18 cellular contexts compared by ENCODE assay signal in the genomic region with DNA sequence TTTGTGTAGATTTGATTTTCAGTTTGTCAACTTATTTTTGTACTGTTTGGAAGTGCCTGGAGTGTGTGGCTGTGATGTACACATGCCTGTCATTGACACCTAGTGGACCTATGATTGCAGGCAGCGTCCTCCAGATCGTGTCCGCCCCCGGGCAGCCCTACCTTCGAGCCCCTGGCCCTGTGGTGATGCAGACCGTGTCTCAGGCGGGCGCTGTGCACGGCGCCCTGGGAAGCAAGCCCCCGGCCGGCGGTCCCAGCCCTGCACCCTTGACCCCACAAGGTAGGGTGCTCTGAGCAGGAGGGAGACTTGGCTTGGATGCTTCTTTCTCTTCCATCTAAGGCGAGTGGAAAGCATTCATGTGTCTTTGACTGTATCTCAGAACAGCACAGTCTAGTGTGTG.
DNase-seq lines count a peak whose midpoint lies in the region; ATAC-seq and TF ChIP-seq lines count a peak whose summit lies in the region.
"Had no signal": no experiment of that assay in that cellular context is flagged by ENCODE, and none has a peak within 500 bp of the region (broad histone marks: within the 10 kb centered on the region; RNA-seq: fewer than 3 reads in every experiment).

No MANE protein-coding gene starts in this region.

- H3K18ac ChIP-seq in neuronal stem cell (ENCODE audit: low read length): no peak overlapping the region

- H3K14ac ChIP-seq in neuronal stem cell (ENCODE audit: low read length): no peak overlapping the region

- peaks cover 2% of the 10 kb centered on the region for H3K79me1 ChIP-seq in neuronal stem cell (ENCODE audit: low read depth, low read length)

- H3K23ac ChIP-seq in neuronal stem cell (ENCODE audit: low read depth, low read length, poor library complexity): peak overlapping the region; percentile 67

- no peak overlapping the region for H4K91ac ChIP-seq in neuronal stem cell (ENCODE audit: low read depth, low read length, poor library complexity)

- DNase-seq in HL-60 (ENCODE audit: low read depth in 1 of 2, low spot score in 1 of 2) (no peak), neuronal stem cell (ENCODE audit: low spot score) (no peak), upper lobe of right lung (peak; percentile 34), tibial artery (no peak), superior temporal gyrus (ENCODE audit: extremely low spot score) (no peak), NOMO-1 (lab: John Stamatoyannopoulos, UW; ENCODE audit: unreplicated experiment in 2 of 2) (no peak)
- DNase-seq: 8988T; ACHN; BE2C; Caco-2; Calu3; CD4-positive, alpha-beta T cell; CD8-positive, alpha-beta T cell; DMS79 treated with DMSO at 0.1 percent for 48 hours; GF-D8 had no signal

- peaks cover 0 to 72% (median 13%) of the 10 kb centered on the region in 11 experiments; a peak in 10 of 22 replicates for H4K20me1 ChIP-seq in BLaER1 treated with 17β-estradiol and CSF1 and Interleukin-3, amounts not matched to agents 10 nM and 100 nM

- TF ChIP-seq CTCF in HL-60 (IDR thresholded peaks at IDR 0.05; ENCODE audit: insufficient read depth, low read length) (no peak), upper lobe of right lung (IDR thresholded peaks at IDR 0.05) (no peak), tibial artery (IDR thresholded peaks at IDR 0.05) (no peak)

- no peak overlapping the region for H3K4me3 ChIP-seq in BLaER1 treated with 17β-estradiol and CSF1 and Interleukin-3, amounts not matched to agents 10 nM and 100 nM
- H3K4me3 ChIP-seq in HL-60 (replicated peaks; ENCODE audit: insufficient read depth, low read length): no peak overlapping the region
- no peak overlapping the region for H3K4me3 ChIP-seq in neuronal stem cell (ENCODE audit: low read length in 2 of 2)
- no peak overlapping the region for H3K4me3 ChIP-seq in upper lobe of right lung
- H3K4me3 ChIP-seq in tibial artery: no peak overlapping the region
- H3K4me3 ChIP-seq: BLaER1 had no signal

- H4K8ac ChIP-seq in neuronal stem cell (ENCODE audit: low read depth, low read length): no peak overlapping the region

- no peak overlapping the region for H2BK15ac ChIP-seq in neuronal stem cell (ENCODE audit: low read length)

- H3K4me1 ChIP-seq in BLaER1 treated with 17β-estradiol and CSF1 and Interleukin-3, amounts not matched to agents 10 nM and 100 nM: peaks cover 0 to 38% (median 9%) of the 10 kb centered on the region in 10 experiments; a peak in 10 of 20 replicates
- no peaks in the 10 kb centered on the region for H3K4me1 ChIP-seq in neuronal stem cell (ENCODE audit: control insufficient read depth in 2 of 2, insufficient read depth in 1 of 2, low read depth in 1 of 2, low read length in 2 of 2)
- no peaks in the 10 kb centered on the region for H3K4me1 ChIP-seq in upper lobe of right lung
- H3K4me1 ChIP-seq in tibial artery: no peaks in the 10 kb centered on the region
- H3K4me1 ChIP-seq: BE2C, Caco-2 had no signal

- H2BK5ac ChIP-seq in neuronal stem cell (ENCODE audit: low read length): no peak overlapping the region

- H3K36me3 ChIP-seq in BLaER1 treated with 17β-estradiol and CSF1 and Interleukin-3, amounts not matched to agents 10 nM and 100 nM: peaks cover 93 to 100% (median 99%) of the 10 kb centered on the region in 11 experiments
- H3K36me3 ChIP-seq in neuronal stem cell (replicated peaks in 1 of 2; ENCODE audit: control insufficient read depth in 2 of 2, insufficient read depth in 2 of 2, low read length in 2 of 2) (peaks cover 60 to 100% of the 10 kb centered on the region in 2 donors), upper lobe of right lung (peaks cover 99% of the 10 kb centered on the region), tibial artery (peaks cover 85 to 95% (median 88%) of the 10 kb centered on the region in 3 donors)

- no CpG with 5 or more reads among the region's 14 CpGs for WGBS in neuronal stem cell (ENCODE audit: extremely low coverage in 2 of 2, insufficient read length in 2 of 2, insufficient replicate concordance in 1 of 2), 2 donors

- intact Hi-C loops in upper lobe of right lung (cut with DNase I): no loop called here
- intact Hi-C loops in tibial artery (cut with DNase I; ENCODE audit: low total_unique reads): no loop called here

- H3K27ac ChIP-seq in BLaER1 treated with 17β-estradiol and CSF1 and Interleukin-3, amounts not matched to agents 10 nM and 100 nM: peak overlapping the region in 9 of 11 experiments; percentile 5 to 69 (median 54); a peak in 13 of 22 replicates
- peak overlapping the region; percentile 80 for H3K27ac ChIP-seq in HL-60 (replicated peaks)
- no peak overlapping the region for H3K27ac ChIP-seq in neuronal stem cell (replicated peaks; ENCODE audit: low read length)
- no peak overlapping the region for H3K27ac ChIP-seq in upper lobe of right lung
- H3K27ac ChIP-seq in tibial artery: no peak overlapping the region
- H3K27ac ChIP-seq: C4-2B had no signal

- no peak overlapping the region for H2AFZ ChIP-seq in neuronal stem cell (ENCODE audit: low read length)

- H3K27me3 ChIP-seq in BLaER1 treated with 17β-estradiol and CSF1 and Interleukin-3, amounts not matched to agents 10 nM and 100 nM: no peaks in the 10 kb centered on the region
- H3K27me3 ChIP-seq in HL-60 (ENCODE audit: insufficient read depth, poor library complexity, severe bottlenecking) (no peaks in the 10 kb centered on the region), neuronal stem cell (ENCODE audit: control insufficient read depth in 3 of 3, insufficient read depth in 3 of 3, low read depth in 1 of 3, low read length in 3 of 3) (no peaks in the 10 kb centered on the region), upper lobe of right lung (no peaks in the 10 kb centered on the region), tibial artery (no peaks in the 10 kb centered on the region)
- H3K27me3 ChIP-seq: BE2C, BLaER1 had no signal

- no peak overlapping the region for H2BK12ac ChIP-seq in neuronal stem cell (ENCODE audit: low read length)

- H2AK5ac ChIP-seq in neuronal stem cell (ENCODE audit: low read depth, low read length): no peak overlapping the region

- H3K4me2 ChIP-seq in BLaER1 treated with 17β-estradiol and CSF1 and Interleukin-3, amounts not matched to agents 10 nM and 100 nM: no peak overlapping the region
- no peak overlapping the region for H3K4me2 ChIP-seq in neuronal stem cell (ENCODE audit: insufficient read depth, low read length, poor library complexity, severe bottlenecking)
- H3K4me2 ChIP-seq: BLaER1 had no signal

- no peak for ATAC-seq in upper lobe of right lung
- ATAC-seq: CD8-positive, alpha-beta T cell had no signal

- H3K9me3 ChIP-seq in BLaER1 treated with 17β-estradiol and CSF1 and Interleukin-3, amounts not matched to agents 10 nM and 100 nM (replicated peaks in 1 of 11): no peaks in the 10 kb centered on the region
- H3K9me3 ChIP-seq in neuronal stem cell (replicated peaks in 1 of 2; ENCODE audit: control insufficient read depth in 2 of 2, insufficient read depth in 1 of 2, low read depth in 1 of 2, low read length in 2 of 2): no peaks in the 10 kb centered on the region
- H3K9me3 ChIP-seq in upper lobe of right lung: no peaks in the 10 kb centered on the region
- no peaks in the 10 kb centered on the region for H3K9me3 ChIP-seq in tibial artery
- H3K9me3 ChIP-seq: BE2C, BLaER1, Caco-2 had no signal

- peak overlapping the region in 6 of 11 experiments; percentile 18 to 55 (median 45); a peak in 8 of 22 replicates for H3K9ac ChIP-seq in BLaER1 treated with 17β-estradiol and CSF1 and Interleukin-3, amounts not matched to agents 10 nM and 100 nM
- peak overlapping the region; percentile 78 for H3K9ac ChIP-seq in neuronal stem cell (ENCODE audit: low read depth, low read length, poor library complexity)

- no peak overlapping the region for H2BK120ac ChIP-seq in neuronal stem cell (ENCODE audit: low read depth, low read length)

- no peak overlapping the region for H3K4ac ChIP-seq in neuronal stem cell (ENCODE audit: low read length)

Comparison
In these comparisons a context has a peak if more than half of its experiments do, and no peak if none do; other contexts are left out.
1. H3K27ac ChIP-seq: peak in BLaER1 treated with 17β-estradiol and CSF1 and Interleukin-3, amounts not matched to agents 10 nM and 100 nM (9 of 11) and HL-60 (single experiment); none in neuronal stem cell (single experiment), upper lobe of right lung (single experiment) and tibial artery (0 of 2).